ENCODE assay signal across 25 cellular contexts in the genomic region with DNA sequence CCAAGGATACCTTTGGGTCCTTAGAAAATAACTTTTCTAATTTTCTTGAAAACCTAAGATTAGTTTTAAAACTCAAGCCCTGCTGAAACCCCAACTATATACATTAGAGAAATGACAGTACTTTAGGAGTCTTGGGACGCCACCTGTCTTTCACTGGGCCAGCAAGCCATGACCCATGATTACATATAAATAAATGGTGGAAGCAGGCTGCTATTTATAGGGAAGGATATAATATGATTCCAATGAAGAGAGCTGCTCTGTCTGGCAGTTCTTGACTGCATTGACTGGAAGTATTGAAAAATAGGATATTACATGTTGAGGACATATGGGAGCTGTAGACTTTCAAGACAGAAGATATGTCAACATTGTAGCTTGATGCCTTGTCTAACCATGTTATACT.
"Had no signal": no experiment of that assay in that cellular context is flagged by ENCODE, and none has a peak within 500 bp of the region (broad histone marks: within the 10 kb centered on the region; RNA-seq: fewer than 3 reads in every experiment).

No MANE protein-coding gene starts in this region.

- H3K27me3 ChIP-seq: ascending aorta, brain microvascular endothelial cell, thyroid gland, upper lobe of right lung had no signal

- H3K4me3 ChIP-seq: ascending aorta, left ventricle myocardium inferior, thyroid gland, upper lobe of right lung had no signal

- H3K36me3 Mint-ChIP-seq: natural killer cell treated with Interleukin-12 subunit alpha and Interleukin-12 subunit beta and Interleukin-15 and Interleukin-18, amount 100 ng/mL, for 72 hours had no signal

- DNase-seq: activated B cell treated with CpG ODN at 0.5 μM for 24 hours; activated CD4-positive, alpha-beta T cell treated with anti-CD3 and anti-CD28 coated beads for 36 hours; activated CD4-positive, alpha-beta T cell treated with anti-CD3 and anti-CD28 coated beads, Interleukin-2, amount 50 U/mL, for 4 hours; activated gamma-delta T cell; brain microvascular endothelial cell; central memory CD4-positive, alpha-beta T cell; dermis blood vessel endothelial cell; effector CD8-positive, alpha-beta T cell; hypothalamus; left ventricle myocardium inferior; mammary epithelial cell; stimulated activated CD4-positive, alpha-beta T cell treated with anti-CD3 and anti-CD28 coated beads, Interleukin-12 subunit alpha, Interleukin-12 subunit beta, amount 100 ng/mL, for 4 hours; substantia nigra; T-helper 1 cell; T-helper 9 cell; thyroid gland; upper lobe of right lung had no signal

- H3K9me3 Mint-ChIP-seq: activated B cell treated with CpG ODN at 0.5 μM for 24 hours; activated naive CD4-positive, alpha-beta T cell treated with anti-CD3 and anti-CD28 coated beads, Interleukin-2, amount 50 U/mL, for 72 hours; mesothelial cell of epicardium; natural killer cell treated with Interleukin-12 subunit alpha and Interleukin-12 subunit beta and Interleukin-15 and Interleukin-18, amount 100 ng/mL, for 72 hours; stimulated activated naive CD8-positive, alpha-beta T cell treated with anti-CD3 and anti-CD28 coated beads, Interleukin-15, Interleukin-2, amounts not matched to agents 100 ng/mL and 50 ng/mL, for 24 hours had no signal

- H3K27me3 Mint-ChIP-seq: activated B cell treated with CpG ODN at 0.5 μM for 24 hours; activated CD4-positive, alpha-beta T cell treated with anti-CD3 and anti-CD28 coated beads for 36 hours; natural killer cell treated with Interleukin-12 subunit alpha and Interleukin-12 subunit beta and Interleukin-15 and Interleukin-18, amount 100 ng/mL, for 72 hours; progenitor cell of endocrine pancreas; stimulated activated naive CD8-positive, alpha-beta T cell treated with anti-CD3 and anti-CD28 coated beads, Interleukin-15, Interleukin-2, amounts not matched to agents 100 ng/mL and 50 ng/mL, for 24 hours had no signal

- H3K9me3 ChIP-seq: ascending aorta, left ventricle myocardium inferior, thyroid gland, upper lobe of right lung had no signal

- H3K36me3 ChIP-seq: ascending aorta, brain microvascular endothelial cell, left ventricle myocardium inferior, thyroid gland, upper lobe of right lung had no signal

- H3K27ac Mint-ChIP-seq: activated B cell treated with CpG ODN at 0.5 μM for 24 hours; mesothelial cell of epicardium; progenitor cell of endocrine pancreas; stimulated activated naive CD8-positive, alpha-beta T cell treated with anti-CD3 and anti-CD28 coated beads, Interleukin-15, Interleukin-2, amounts not matched to agents 100 ng/mL and 50 ng/mL, for 24 hours had no signal

- H3K4me3 Mint-ChIP-seq: activated B cell treated with CpG ODN at 0.5 μM for 24 hours; activated CD4-positive, alpha-beta T cell treated with anti-CD3 and anti-CD28 coated beads for 36 hours; mesothelial cell of epicardium; natural killer cell treated with Interleukin-12 subunit alpha and Interleukin-12 subunit beta and Interleukin-15 and Interleukin-18, amount 100 ng/mL, for 72 hours; stimulated activated naive CD8-positive, alpha-beta T cell treated with anti-CD3 and anti-CD28 coated beads, Interleukin-15, Interleukin-2, amounts not matched to agents 100 ng/mL and 50 ng/mL, for 24 hours had no signal

- H3K27ac ChIP-seq: ascending aorta, brain microvascular endothelial cell, left ventricle myocardium inferior, thyroid gland, upper lobe of right lung had no signal

- FAIRE-seq: frontal cortex had no signal

- ATAC-seq: activated CD4-positive, alpha-beta T cell treated with anti-CD3 and anti-CD28 coated beads for 36 hours; activated naive CD4-positive, alpha-beta T cell treated with anti-CD3 and anti-CD28 coated beads, Interleukin-2, amount 50 U/mL, for 72 hours; esophagus mucosa; natural killer cell treated with Interleukin-12 subunit alpha and Interleukin-12 subunit beta and Interleukin-15 and Interleukin-18, amount 100 ng/mL, for 72 hours; upper lobe of right lung had no signal
